In the genomic region with DNA sequence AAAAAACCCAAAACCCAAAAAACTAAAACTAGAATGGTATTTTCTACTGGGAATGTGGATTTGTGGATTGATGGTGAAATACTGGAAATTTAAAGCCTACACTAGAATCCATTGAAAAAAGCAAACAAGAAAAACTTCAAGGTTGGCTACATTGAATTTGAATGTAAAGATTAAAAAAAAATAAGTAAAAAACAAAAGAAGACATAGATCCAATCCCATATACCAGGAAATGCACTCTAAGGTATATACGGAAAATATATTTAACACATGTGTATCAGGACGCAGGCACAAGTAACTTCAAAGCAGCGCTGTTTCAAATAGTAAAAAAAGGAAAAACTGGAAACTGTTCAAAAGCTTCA, we compare ENCODE assay signal across 8 cellular contexts. TPM values are rescaled to one million over a fixed set of nuclear protein-coding genes. Genes with fewer than 3 reads are reported as not detected.
DNase-seq lines count a peak whose midpoint lies in the region; ATAC-seq, FAIRE-seq and TF ChIP-seq lines count a peak whose summit lies in the region.

No MANE protein-coding gene starts in this region.

- peak overlapping the region; percentile 91 for H3K4me3 Mint-ChIP-seq in T-helper 1 cell treated with Interleukin-12 subunit alpha and Interleukin-12 subunit beta and Interleukin-4 antibody, amounts not matched to agents 30 μg/mL and 1 μg/mL, for 36 hours

- peak overlapping the region; percentile 86 for H3K27ac Mint-ChIP-seq in T-helper 1 cell treated with Interleukin-12 subunit alpha and Interleukin-12 subunit beta and Interleukin-4 antibody, amounts not matched to agents 30 μg/mL and 1 μg/mL, for 36 hours

- H3K4me3 ChIP-seq in adipocyte (ENCODE audit: low read length) (peak overlapping the region; percentile 93), kidney epithelial cell (ENCODE audit: low read depth, low read length) (peak overlapping the region; percentile 75)

- FAIRE-seq in frontal cortex (lab: Jason Lieb, UNC): no peak

- no peaks in the 10 kb centered on the region for H3K27me3 Mint-ChIP-seq in T-helper 1 cell treated with Interleukin-12 subunit alpha and Interleukin-12 subunit beta and Interleukin-4 antibody, amounts not matched to agents 30 μg/mL and 1 μg/mL, for 36 hours (ENCODE audit: low read depth)

- H3K4me1 Mint-ChIP-seq in T-helper 1 cell treated with Interleukin-12 subunit alpha and Interleukin-12 subunit beta and Interleukin-4 antibody, amounts not matched to agents 30 μg/mL and 1 μg/mL, for 36 hours (ENCODE audit: low read depth): peaks cover 11% of the 10 kb centered on the region

- DNase-seq in T-helper 1 cell: no peak
- DNase-seq in adipocyte (ENCODE audit: low read depth): no peak
- no peak for DNase-seq in kidney epithelial cell (ENCODE audit: low read depth)
- DNase-seq in substantia nigra (lab: John Stamatoyannopoulos, UW): no peak
- no peak for DNase-seq in HPDE6-E6E7 (ENCODE audit: extremely low spot score)
- no peak for DNase-seq in frontal cortex (ENCODE audit: low spot score in 2 of 2)

- H3K36me3 ChIP-seq in adipocyte (ENCODE audit: control insufficient read depth, insufficient read depth, low read length, severe bottlenecking) (no peaks in the 10 kb centered on the region), kidney epithelial cell (ENCODE audit: control insufficient read depth, insufficient read depth, low read length) (no peaks in the 10 kb centered on the region)

- H3K27ac ChIP-seq in substantia nigra (ENCODE audit: low read depth, low read length, poor library complexity, severe bottlenecking): peak overlapping the region; percentile 94

- H3K9me3 ChIP-seq in adipocyte (ENCODE audit: control insufficient read depth, low read length): peaks cover 1% of the 10 kb centered on the region

- ATAC-seq in HG03442 (IDR thresholded peaks at IDR 0.05; ENCODE audit: unreplicated experiment): no peak

- H3K36me3 Mint-ChIP-seq in T-helper 1 cell treated with Interleukin-12 subunit alpha and Interleukin-12 subunit beta and Interleukin-4 antibody, amounts not matched to agents 30 μg/mL and 1 μg/mL, for 36 hours (ENCODE audit: low read depth): no peaks in the 10 kb centered on the region

- peak overlapping the region; percentile 85 for H3K9ac ChIP-seq in adipocyte (ENCODE audit: low read length)

- H3K4me1 ChIP-seq in adipocyte (ENCODE audit: control insufficient read depth, insufficient read depth, low read length): peaks cover 9% of the 10 kb centered on the region

- no peaks in the 10 kb centered on the region for H3K27me3 ChIP-seq in adipocyte (replicated peaks; ENCODE audit: control insufficient read depth, insufficient read depth, low read length)
- no peaks in the 10 kb centered on the region for H3K27me3 ChIP-seq in kidney epithelial cell (ENCODE audit: control insufficient read depth, insufficient read depth, low read length)

- no peak for TF ChIP-seq CTCF in kidney epithelial cell (IDR thresholded peaks at IDR 0.05; ENCODE audit: insufficient read depth, low read length, poor library complexity, severe bottlenecking)

- no peaks in the 10 kb centered on the region for H3K9me3 Mint-ChIP-seq in T-helper 1 cell treated with Interleukin-12 subunit alpha and Interleukin-12 subunit beta and Interleukin-4 antibody, amounts not matched to agents 30 μg/mL and 1 μg/mL, for 36 hours

RNA-seq across cellular contexts. Expression of a gene that starts 0.8 kb away (rescaled TPM):
- total RNA-seq in kidney epithelial cell (17.4 and 20.4 TPM in 2 replicates), frontal cortex (91.3 TPM)

RNA-seq across cellular contexts. Expression of a gene that starts 19.4 kb away (rescaled TPM):
- total RNA-seq in kidney epithelial cell (18.8 and 22.2 TPM in 2 replicates), frontal cortex (6.9 TPM)
